Comparison of ENCODE assay signal across 12 cellular contexts in the genomic region with DNA sequence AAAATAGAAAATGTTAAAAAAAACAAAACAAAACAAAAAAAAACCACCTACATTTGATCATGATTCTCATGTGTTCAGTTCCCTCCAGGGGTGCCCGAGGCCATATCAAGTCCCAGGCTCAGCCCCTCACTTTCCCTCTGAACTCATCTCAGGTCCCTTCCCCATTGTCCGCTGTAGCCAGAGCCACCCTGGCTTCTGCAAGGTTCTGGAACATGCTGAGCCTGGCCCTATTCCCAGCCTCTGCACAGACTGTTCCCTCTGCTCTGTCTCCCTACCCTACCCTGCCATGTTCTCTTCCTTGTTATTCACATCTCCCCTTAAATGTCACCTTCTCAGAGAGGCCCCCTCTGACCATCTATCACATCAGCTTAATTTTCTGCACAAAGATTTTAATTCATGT. TPM values are rescaled to one million over a fixed set of nuclear protein-coding genes. Genes with fewer than 3 reads are reported as not detected.
DNase-seq lines count a peak whose midpoint lies in the region; ATAC-seq and TF ChIP-seq lines count a peak whose summit lies in the region.
"Had no signal": no experiment of that assay in that cellular context is flagged by ENCODE, and none has a peak within 500 bp of the region (broad histone marks: within the 10 kb centered on the region; RNA-seq: fewer than 3 reads in every experiment).

No MANE protein-coding gene starts in this region.

- in situ Hi-C loops in brain microvascular endothelial cell (cut with HindIII; ENCODE audit: low pct_ligation_motif_present, low sequenced_read_pairs) (no loop called here), transverse colon (cut with MboI; ENCODE audit: low pct_ligation_motif_present in 1 of 4, low pct_unique_long_range_greater_than_20kb in 1 of 4, low sequenced_read_pairs in 3 of 4) (no loop called here)

- H3K9me3 ChIP-seq in lower lobe of right lung (no peaks in the 10 kb centered on the region), WERI-Rb-1 (ENCODE audit: severe bottlenecking) (no peaks in the 10 kb centered on the region), transverse colon (no peaks in the 10 kb centered on the region)
- H3K9me3 ChIP-seq: SK-N-SH had no signal

- H3K4me3 ChIP-seq in H7 (ENCODE audit: insufficient read depth, low read depth, low read length), result no peak overlapping the region
- H3K4me3 ChIP-seq in lower lobe of right lung, result no peak overlapping the region
- no peak overlapping the region for H3K4me3 ChIP-seq in WERI-Rb-1 (ENCODE audit: low read depth, low read length)
- no peak overlapping the region for H3K4me3 ChIP-seq in brain microvascular endothelial cell (ENCODE audit: low read depth, low read length)
- H3K4me3 ChIP-seq in transverse colon, result no peak overlapping the region

- peak overlapping the region; percentile 36 for H3K27ac ChIP-seq in lower lobe of right lung
- H3K27ac ChIP-seq in WERI-Rb-1, result no peak overlapping the region
- no peak overlapping the region for H3K27ac ChIP-seq in brain microvascular endothelial cell
- no peak overlapping the region for H3K27ac ChIP-seq in transverse colon

- TF ChIP-seq POLR2A in transverse colon (IDR thresholded peaks at IDR 0.05), result no peak

- H3K27me3 ChIP-seq in H7 (ENCODE audit: control insufficient read depth, insufficient read depth, low read length) (no peaks in the 10 kb centered on the region), lower lobe of right lung (ENCODE audit: low read depth) (no peaks in the 10 kb centered on the region), WERI-Rb-1 (ENCODE audit: insufficient read depth, low read depth, severe bottlenecking) (no peaks in the 10 kb centered on the region), brain microvascular endothelial cell (replicated peaks) (no peaks in the 10 kb centered on the region), transverse colon (no peaks in the 10 kb centered on the region)

- WGBS in transverse colon (ENCODE audit: low coverage in 1 of 2), 2 donors, result 83 to 86% methylated on average over 2 of the region's 2 CpGs

- H3K4me1 ChIP-seq in lower lobe of right lung, result peaks cover 33% of the 10 kb centered on the region
- peaks cover 0 to 17% (median 5%) of the 10 kb centered on the region in 4 donors for H3K4me1 ChIP-seq in transverse colon

- no peak for TF ChIP-seq EP300 in transverse colon (IDR thresholded peaks at IDR 0.05; ENCODE audit: low read depth)

- TF ChIP-seq CTCF in lower lobe of right lung (IDR thresholded peaks at IDR 0.05) (no peak), WERI-Rb-1 (IDR thresholded peaks at IDR 0.05; ENCODE audit: low read depth, low read length) (no peak), brain microvascular endothelial cell (IDR thresholded peaks at IDR 0.05; ENCODE audit: low read depth, low read length, missing control alignments) (no peak), transverse colon (IDR thresholded peaks at IDR 0.05) (no peak)

- intact Hi-C loops in lower lobe of right lung (cut with DNase I), result no loop called here
- intact Hi-C loops in transverse colon (cut with DNase I; ENCODE audit: low total_unique reads), result no loop called here

- ATAC-seq in esophagus mucosa (peak; percentile 28), lower lobe of right lung (peak; percentile 32 to 67)

- DNase-seq in H7, result peak; percentile 11
- no peak for DNase-seq in lower lobe of right lung
- DNase-seq in superior temporal gyrus (ENCODE audit: extremely low spot score), result peak; percentile 63
- DNase-seq in WERI-Rb-1, result no peak
- no peak for DNase-seq in kidney glomerular epithelial cell (lab: John Stamatoyannopoulos, UW)
- DNase-seq in brain microvascular endothelial cell, result no peak
- no peak for DNase-seq in transverse colon
- DNase-seq: activated T-cell treated with anti-CD3 and anti-CD28 coated beads, Interleukin-2, amount 50 U/mL, for 24 hours; CD4-positive, CD25-positive, alpha-beta regulatory T cell; NCI-H187; SK-N-SH had no signal

- H3K36me3 ChIP-seq in H7 (replicated peaks; ENCODE audit: control insufficient read depth, insufficient read depth, low read length), result no peaks in the 10 kb centered on the region
- no peaks in the 10 kb centered on the region for H3K36me3 ChIP-seq in lower lobe of right lung
- H3K36me3 ChIP-seq in WERI-Rb-1, result no peaks in the 10 kb centered on the region
- H3K36me3 ChIP-seq in brain microvascular endothelial cell (replicated peaks), result no peaks in the 10 kb centered on the region
- no peaks in the 10 kb centered on the region for H3K36me3 ChIP-seq in transverse colon

RNA-seq across cellular contexts. Expression of gene TK2, which starts 46.9 kb away (rescaled TPM):
- total RNA-seq in H7 (2014; rRNA removed; shearing (Covaris generic)), result 7.9 and 10.1 TPM in 2 replicates
- total RNA-seq in esophagus mucosa (8.5 TPM), lower lobe of right lung (36.2 TPM), transverse colon (10 to 100 TPM; 15.7 to 20.6 (median 16.6) TPM)

RNA-seq across cellular contexts. Expression of gene CKLF, which starts 49.3 kb away (rescaled TPM):
- total RNA-seq in H7 (2014; rRNA removed; shearing (Covaris generic)), result 34.7 and 35.0 TPM in 2 replicates
- total RNA-seq in esophagus mucosa (14.2 TPM), lower lobe of right lung (64.9 TPM), transverse colon (100 to 1,000 TPM in 1 of 4 donors, 10 to 100 TPM in 3; 25.3 to 108 (median 39.1) TPM)

Comparison
In these comparisons a context has a peak if more than half of its experiments do, and no peak if none do; other contexts are left out.
1. DNase-seq: peak in H7 (single experiment) and superior temporal gyrus (single experiment); none in lower lobe of right lung (single experiment), WERI-Rb-1 (single experiment), kidney glomerular epithelial cell (single experiment), brain microvascular endothelial cell (single experiment) and transverse colon (single experiment).